In genomic region chr16:12639044-12639443, GRCh38 we compare ENCODE assay signal across 19 cellular contexts.
DNase-seq lines count a peak whose midpoint lies in the region; ATAC-seq and TF ChIP-seq lines count a peak whose summit lies in the region.
"Had no signal": no experiment of that assay in that cellular context is flagged by ENCODE, and none has a peak within 500 bp of the region (broad histone marks: within the 10 kb centered on the region; RNA-seq: fewer than 3 reads in every experiment).

No MANE protein-coding gene starts in this region.

- no peak overlapping the region for H3K4me3 ChIP-seq in choroid plexus epithelial cell (ENCODE audit: low read depth, low read length)
- H3K4me3 ChIP-seq in osteoblast (ENCODE audit: insufficient read depth, low read length) = no peak overlapping the region
- no peak overlapping the region for H3K4me3 ChIP-seq in adrenal gland

- DNase-seq in EL = peak; percentile 87
- DNase-seq in NAMALWA (ENCODE audit: low spot score) = peak; percentile 43
- DNase-seq in choroid plexus epithelial cell (ENCODE audit: low read depth) = peak; percentile 61
- DNase-seq in osteoblast (ENCODE audit: insufficient read length, low spot score, missing footprints) = peak; percentile 70
- no peak for DNase-seq in adrenal gland
- no peak for DNase-seq in SK-N-DZ (ENCODE audit: low spot score)
- DNase-seq: activated naive CD8-positive, alpha-beta T cell treated with anti-CD3 and anti-CD28 coated beads for 36 hours; CD8-positive, alpha-beta memory T cell; KBM-7; kidney; naive B cell; NCI-H2029; NCI-H774; SIG-M5; stimulated activated CD4-positive, alpha-beta T cell treated with anti-CD3 and anti-CD28 coated beads, Interleukin-2, amount 100 ng/mL, for 48 hours; stimulated activated naive CD4-positive, alpha-beta T cell had no signal

- H3K4me2 ChIP-seq in osteoblast (ENCODE audit: insufficient read depth, low read length) = no peak overlapping the region

- H3K27me3 ChIP-seq in osteoblast (ENCODE audit: insufficient read depth, low read length) = no peaks in the 10 kb centered on the region
- H3K27me3 ChIP-seq in adrenal gland = peaks cover 3% of the 10 kb centered on the region

- ATAC-seq in HG02642 (IDR thresholded peaks at IDR 0.05; ENCODE audit: poor library complexity, unreplicated experiment) (no peak), HG02763 (IDR thresholded peaks at IDR 0.05; ENCODE audit: unreplicated experiment) (no peak)

- no peak for TF ChIP-seq CTCF in choroid plexus epithelial cell (conservative IDR thresholded peaks at IDR 0.05; ENCODE audit: low read depth, low read length)
- TF ChIP-seq CTCF in osteoblast (IDR thresholded peaks at IDR 0.05; ENCODE audit: extremely low read depth, low read depth, low read length) = no peak
- TF ChIP-seq CTCF in adrenal gland (IDR thresholded peaks at IDR 0.05) = no peak

- H3K27ac ChIP-seq in osteoblast (ENCODE audit: low read depth, low read length) (peak overlapping the region; percentile 42), adrenal gland (no peak overlapping the region)
- H3K27ac ChIP-seq: VCaP had no signal

- no peaks in the 10 kb centered on the region for H3K9me3 ChIP-seq in osteoblast (ENCODE audit: low read depth, low read length)
- H3K9me3 ChIP-seq in adrenal gland (replicated peaks in 1 of 3) = no peaks in the 10 kb centered on the region

- H2AFZ ChIP-seq in osteoblast (ENCODE audit: low read length) = no peak overlapping the region

- peaks cover 6% of the 10 kb centered on the region for H3K4me1 ChIP-seq in osteoblast (ENCODE audit: insufficient read depth, low read length)
- H3K4me1 ChIP-seq in adrenal gland (replicated peaks in 1 of 2) = no peaks in the 10 kb centered on the region

- H3K36me3 ChIP-seq in osteoblast (ENCODE audit: insufficient read depth, low read length) = no peaks in the 10 kb centered on the region
- H3K36me3 ChIP-seq in adrenal gland (replicated peaks in 1 of 2) = no peaks in the 10 kb centered on the region

- WGBS in adrenal gland, 4 donors = 52 to 81% (median 57%) methylated on average over 3 to 4 of the region's 4 CpGs

- intact Hi-C loops in adrenal gland (cut with DNase I) = no loop called here

- TF ChIP-seq POLR2A in adrenal gland (IDR thresholded peaks at IDR 0.05) = no peak

- no peaks in the 10 kb centered on the region for H3K79me2 ChIP-seq in osteoblast (ENCODE audit: insufficient read depth, low read length)

- no peaks in the 10 kb centered on the region for H4K20me1 ChIP-seq in osteoblast (ENCODE audit: insufficient read depth, low read length)

Comparison
In these comparisons a context has a peak if more than half of its experiments do, and no peak if none do; other contexts are left out.
1. DNase-seq: peak in EL (single experiment), NAMALWA (single experiment), choroid plexus epithelial cell (single experiment) and osteoblast (single experiment); none in adrenal gland (0 of 7) and SK-N-DZ (single experiment).